Comparison of ENCODE assay signal across 12 cellular contexts in genomic region chr19:53156888-53157287, GRCh38. TPM values are rescaled to one million over a fixed set of nuclear protein-coding genes. Genes with fewer than 3 reads are reported as not detected.
DNase-seq lines count a peak whose midpoint lies in the region; ATAC-seq and TF ChIP-seq lines count a peak whose summit lies in the region.
"Had no signal": no experiment of that assay in that cellular context is flagged by ENCODE, and none has a peak within 500 bp of the region (broad histone marks: within the 10 kb centered on the region; RNA-seq: fewer than 3 reads in every experiment).

No MANE protein-coding gene starts in this region.

- in situ Hi-C loops in ACHN (cut with HindIII; ENCODE audit: low pct_ligation_motif_present, low pct_unique_long_range_greater_than_20kb, low sequenced_read_pairs), result no loop called here

- peaks cover 36% of the 10 kb centered on the region for H3K9me3 Mint-ChIP-seq in CD8-positive, alpha-beta T cell
- H3K9me3 Mint-ChIP-seq in IgD-negative memory B cell, result peaks cover 15 to 29% (median 27%) of the 10 kb centered on the region in 3 donors

- TF ChIP-seq CTCF in CD8-positive, alpha-beta T cell (IDR thresholded peaks at IDR 0.05), result no peak
- no peak for TF ChIP-seq CTCF in coronary artery (IDR thresholded peaks at IDR 0.05)
- no peak for TF ChIP-seq CTCF in osteoblast (IDR thresholded peaks at IDR 0.05; ENCODE audit: extremely low read depth, low read depth, low read length)
- TF ChIP-seq CTCF in A673 (conservative IDR thresholded peaks at IDR 0.05; ENCODE audit: low read depth, low read length), result no peak

- no peak overlapping the region for H3K27ac ChIP-seq in CD8-positive, alpha-beta T cell (ENCODE audit: low read depth, low read length)
- H3K27ac ChIP-seq in coronary artery (peak overlapping the region in 1 of 2 donors; percentile 35), osteoblast (ENCODE audit: low read depth, low read length) (no peak overlapping the region), substantia nigra (ENCODE audit: low read depth, low read length, poor library complexity, severe bottlenecking) (no peak overlapping the region), A673 (ENCODE audit: low read depth, low read length, poor library complexity, severe bottlenecking) (no peak overlapping the region)

- ATAC-seq in CD8-positive, alpha-beta T cell, result no peak
- ATAC-seq: left colon had no signal

- H2AFZ ChIP-seq in osteoblast (ENCODE audit: low read length), result no peak overlapping the region

- CTCF ChIA-PET in CD8-positive, alpha-beta T cell (lab: Charles Lee), result no interaction called here
- CTCF ChIA-PET in A673 (lab: Charles Lee), result no interaction called here

- H3K4me3 Mint-ChIP-seq in CD8-positive, alpha-beta T cell, result peak overlapping the region; percentile 77
- H3K4me3 Mint-ChIP-seq in IgD-negative memory B cell, result peak overlapping the region; percentile 85 to 94 (median 94)

- peaks cover 13% of the 10 kb centered on the region for H3K4me1 ChIP-seq in CD8-positive, alpha-beta T cell (ENCODE audit: insufficient read depth, low read length)
- H3K4me1 ChIP-seq in osteoblast (ENCODE audit: insufficient read depth, low read length) (peaks cover 10% of the 10 kb centered on the region), A673 (ENCODE audit: insufficient read depth, low read length, poor library complexity, severe bottlenecking) (no peaks in the 10 kb centered on the region)

- DNase-seq in CD8-positive, alpha-beta T cell, result no peak
- DNase-seq in coronary artery (ENCODE audit: low spot score) (no peak), osteoblast (ENCODE audit: insufficient read length, low spot score, missing footprints) (peak; percentile 14), substantia nigra (lab: John Stamatoyannopoulos, UW) (no peak), A673 (ENCODE audit: low spot score) (no peak), ACHN (no peak)
- DNase-seq: cerebellar nuclear complex, DMS79, left colon, NCI-H1092 treated with DMSO at 0.1 percent for 48 hours, NCI-H69 had no signal

- peaks cover 23% of the 10 kb centered on the region for H3K4me1 Mint-ChIP-seq in CD8-positive, alpha-beta T cell (ENCODE audit: low read depth)
- peaks cover 14 to 21% (median 18%) of the 10 kb centered on the region in 3 donors for H3K4me1 Mint-ChIP-seq in IgD-negative memory B cell

- no peaks in the 10 kb centered on the region for H3K9me3 ChIP-seq in CD8-positive, alpha-beta T cell (ENCODE audit: low read length)
- H3K9me3 ChIP-seq in osteoblast (ENCODE audit: low read depth, low read length) (no peaks in the 10 kb centered on the region), A673 (ENCODE audit: low read depth, low read length, poor library complexity, severe bottlenecking) (peaks cover 6% of the 10 kb centered on the region)

- H3K4me2 ChIP-seq in osteoblast (ENCODE audit: insufficient read depth, low read length), result peak overlapping the region; percentile 94

- H3K36me3 ChIP-seq in CD8-positive, alpha-beta T cell (ENCODE audit: insufficient read depth, low read length), result no peaks in the 10 kb centered on the region
- H3K36me3 ChIP-seq in osteoblast (ENCODE audit: insufficient read depth, low read length) (no peaks in the 10 kb centered on the region), A673 (ENCODE audit: insufficient read depth, low read length, poor library complexity, severe bottlenecking) (no peaks in the 10 kb centered on the region)

- intact Hi-C loops in CD8-positive, alpha-beta T cell (cut with DNase I, micrococcal nuclease), result loop anchor here (5.0 to 10.0 kb wide), 4 partner anchors 40 to 860 kb away; partner anchors contain the start of genes MYADM (in 1 of the 2) and ZNF480 (in 1 of the 2)
- intact Hi-C loops in A673 (cut with micrococcal nuclease; ENCODE audit: unreplicated experiment), result no loop called here

- no peak overlapping the region for H3K4me3 ChIP-seq in CD8-positive, alpha-beta T cell (ENCODE audit: low read depth, low read length)
- H3K4me3 ChIP-seq in coronary artery, result peak overlapping the region; percentile 88
- no peak overlapping the region for H3K4me3 ChIP-seq in osteoblast (ENCODE audit: insufficient read depth, low read length)
- H3K4me3 ChIP-seq in A673 (ENCODE audit: low read depth, low read length, poor library complexity, severe bottlenecking), result no peak overlapping the region

- no peak overlapping the region for H3K27ac Mint-ChIP-seq in CD8-positive, alpha-beta T cell
- H3K27ac Mint-ChIP-seq in IgD-negative memory B cell, result peak overlapping the region in 2 of 3 donors; percentile 64 to 87

- POLR2A ChIA-PET in CD8-positive, alpha-beta T cell (lab: Charles Lee), result interaction anchor here (1.4 kb wide), 1 partner anchor 23 kb away, joined by 3 read pairs; no protein-coding TSS in a partner anchor
- POLR2A ChIA-PET in A673 (lab: Charles Lee; ENCODE audit: low non-redundant PET), result no interaction called here

- H3K79me2 ChIP-seq in osteoblast (ENCODE audit: insufficient read depth, low read length), result peaks cover 35% of the 10 kb centered on the region

- no TSS peak for BruUV-seq in A673 (replicated peaks; lab: Mats Ljungman, UMichigan)

- peaks cover 4% of the 10 kb centered on the region for H4K20me1 ChIP-seq in osteoblast (ENCODE audit: insufficient read depth, low read length)

- H3K36me3 Mint-ChIP-seq in CD8-positive, alpha-beta T cell, result peaks cover 57% of the 10 kb centered on the region
- H3K36me3 Mint-ChIP-seq in IgD-negative memory B cell, result peaks cover 25% of the 10 kb centered on the region

- no peaks in the 10 kb centered on the region for H3K27me3 ChIP-seq in CD8-positive, alpha-beta T cell (ENCODE audit: insufficient read depth, low read length)
- H3K27me3 ChIP-seq in osteoblast (ENCODE audit: insufficient read depth, low read length) (no peaks in the 10 kb centered on the region), A673 (replicated peaks; ENCODE audit: insufficient read depth, low read depth, low read length, poor library complexity) (no peaks in the 10 kb centered on the region)

- no peaks in the 10 kb centered on the region for H3K27me3 Mint-ChIP-seq in CD8-positive, alpha-beta T cell (ENCODE audit: low read depth)
- no peaks in the 10 kb centered on the region for H3K27me3 Mint-ChIP-seq in IgD-negative memory B cell

RNA-seq across cellular contexts. Expression of gene ZNF347, which starts 2.0 kb away (rescaled TPM):
- total RNA-seq in CD8-positive, alpha-beta T cell, result 1 to 10 TPM; 3.0 to 3.3 TPM
- polyA plus RNA-seq in IgD-negative memory B cell, result 8.6 TPM
- total RNA-seq in osteoblast (9.0 and 12.4 TPM in 2 replicates), A673 (2021) (1.8 and 4.6 TPM in 2 replicates)

RNA-seq across cellular contexts. Expression of gene ZNF415, which starts 24.2 kb away (rescaled TPM):
- 1 to 10 TPM; 1.1 to 1.2 TPM for total RNA-seq in CD8-positive, alpha-beta T cell
- 4.9 TPM for polyA plus RNA-seq in IgD-negative memory B cell
- total RNA-seq in osteoblast, result 7.6 and 11.2 TPM in 2 replicates
- 1.7 TPM in 2 replicates for total RNA-seq in A673 (2021)

RNA-seq across cellular contexts. Expression of gene ZNF665, which starts 36.3 kb away (rescaled TPM):
- total RNA-seq in CD8-positive, alpha-beta T cell, result 1 to 10 TPM; 1.5 to 2.4 TPM
- polyA plus RNA-seq in IgD-negative memory B cell, result 8.2 TPM
- total RNA-seq in osteoblast (2.9 and 3.8 TPM in 2 replicates), A673 (2021) (1.2 and 1.5 TPM in 2 replicates)

RNA-seq across cellular contexts. Expression of gene ZNF160, which starts 53.7 kb away (rescaled TPM):
- 10 to 100 TPM; 50.8 to 53.3 TPM for total RNA-seq in CD8-positive, alpha-beta T cell
- polyA plus RNA-seq in IgD-negative memory B cell, result 23.0 TPM
- total RNA-seq in osteoblast (47.7 and 51.8 TPM in 2 replicates), A673 (2021) (17.4 and 19.3 TPM in 2 replicates)
